Comparison of ENCODE assay signal across 26 cellular contexts in the genomic region with DNA sequence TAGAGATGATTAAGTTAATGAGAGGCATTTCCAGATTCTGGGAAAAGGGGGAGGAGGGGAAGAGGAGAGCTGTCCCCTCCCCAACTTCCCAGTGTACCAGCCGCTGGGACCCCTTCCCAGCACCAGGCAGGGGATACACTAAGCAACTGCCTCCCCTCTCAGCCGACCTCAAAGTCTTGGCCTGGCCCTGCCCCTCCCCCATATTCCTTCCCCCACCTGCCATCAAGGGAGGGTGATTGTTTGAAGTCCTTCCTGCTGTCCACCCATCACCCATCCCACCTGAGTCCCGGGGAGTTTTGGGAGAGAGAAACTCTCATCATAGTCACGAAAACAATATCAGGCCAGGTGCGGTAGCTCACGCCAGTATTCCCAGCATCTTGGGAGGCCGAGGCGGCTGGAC. TPM values are rescaled to one million over a fixed set of nuclear protein-coding genes. Genes with fewer than 3 reads are reported as not detected.
DNase-seq lines count a peak whose midpoint lies in the region; ATAC-seq, FAIRE-seq and TF ChIP-seq lines count a peak whose summit lies in the region.
"Had no signal": no experiment of that assay in that cellular context is flagged by ENCODE, and none has a peak within 500 bp of the region (broad histone marks: within the 10 kb centered on the region; RNA-seq: fewer than 3 reads in every experiment).

No MANE protein-coding gene starts in this region.

- no peaks in the 10 kb centered on the region for H3K9me3 Mint-ChIP-seq in central memory CD8-positive, alpha-beta T cell
- no peaks in the 10 kb centered on the region for H3K9me3 Mint-ChIP-seq in activated T-helper 17 cell treated with anti-CD3 and anti-CD28 coated beads, Interleukin-2, amount 50 U/mL, for 72 hours
- H3K9me3 Mint-ChIP-seq: CD8-positive, alpha-beta T cell had no signal

- no peak overlapping the region for H3K27ac ChIP-seq in kidney (ENCODE audit: low read depth in 2 of 2, low read length in 2 of 2)
- H3K27ac ChIP-seq: 22Rv1, Peyer's patch, SJSA1 had no signal

- no peak overlapping the region for H3K9ac ChIP-seq in kidney (ENCODE audit: low read length in 2 of 2)

- H3K36me3 ChIP-seq in kidney (ENCODE audit: control insufficient read depth in 1 of 2, insufficient read depth in 2 of 2, low read length in 2 of 2), result no peaks in the 10 kb centered on the region
- H3K36me3 ChIP-seq: Peyer's patch, SJSA1 had no signal

- no peak overlapping the region for H3K4me3 ChIP-seq in kidney (ENCODE audit: low read length in 2 of 2)
- H3K4me3 ChIP-seq: Peyer's patch, SJSA1 had no signal

- no peak for FAIRE-seq in kidney (lab: Jason Lieb, UNC)
- FAIRE-seq: GM18507 had no signal

- no peak for TF ChIP-seq CTCF in kidney (IDR thresholded peaks at IDR 0.05; ENCODE audit: borderline replicate concordance, extremely low read depth, insufficient read depth)

- H3K36me3 Mint-ChIP-seq in central memory CD8-positive, alpha-beta T cell (ENCODE audit: insufficient read depth), result no peaks in the 10 kb centered on the region
- H3K36me3 Mint-ChIP-seq in activated T-helper 17 cell treated with anti-CD3 and anti-CD28 coated beads, Interleukin-2, amount 50 U/mL, for 72 hours (ENCODE audit: low read depth), result no peaks in the 10 kb centered on the region
- H3K36me3 Mint-ChIP-seq: CD8-positive, alpha-beta T cell had no signal

- no peak overlapping the region for H3K4me3 Mint-ChIP-seq in central memory CD8-positive, alpha-beta T cell
- H3K4me3 Mint-ChIP-seq in activated T-helper 17 cell treated with anti-CD3 and anti-CD28 coated beads, Interleukin-2, amount 50 U/mL, for 72 hours, result no peak overlapping the region
- H3K4me3 Mint-ChIP-seq: CD8-positive, alpha-beta T cell had no signal

- intact Hi-C loops in kidney (cut with DNase I) (no loop called here), cardiac septum (cut with DNase I) (no loop called here)

- H3K27me3 Mint-ChIP-seq in central memory CD8-positive, alpha-beta T cell, result peaks cover 42% of the 10 kb centered on the region
- H3K27me3 Mint-ChIP-seq in activated T-helper 17 cell treated with anti-CD3 and anti-CD28 coated beads, Interleukin-2, amount 50 U/mL, for 72 hours, result peaks cover 8% of the 10 kb centered on the region

- H3K4me1 Mint-ChIP-seq in central memory CD8-positive, alpha-beta T cell, result no peaks in the 10 kb centered on the region
- no peaks in the 10 kb centered on the region for H3K4me1 Mint-ChIP-seq in activated T-helper 17 cell treated with anti-CD3 and anti-CD28 coated beads, Interleukin-2, amount 50 U/mL, for 72 hours

- H3K9me3 ChIP-seq in kidney (ENCODE audit: control insufficient read depth in 1 of 2, low read length in 2 of 2), result no peaks in the 10 kb centered on the region
- H3K9me3 ChIP-seq: Peyer's patch, SJSA1 had no signal

- DNase-seq in NCI-H82 (lab: John Stamatoyannopoulos, UW), result peak; percentile 22
- DNase-seq in NCI-H82 treated with DMSO at 0.1 percent for 48 hours (lab: John Stamatoyannopoulos, UW; ENCODE audit: unreplicated experiment), result no peak
- no peak for DNase-seq in central memory CD8-positive, alpha-beta T cell (ENCODE audit: low spot score in 2 of 2)
- DNase-seq in kidney, result peak; percentile 27
- DNase-seq in stimulated activated naive CD4-positive, alpha-beta T cell (lab: John Stamatoyannopoulos, UW), result no peak
- no peak for DNase-seq in cardiac septum (ENCODE audit: low spot score)
- DNase-seq: ACHN; C1 segment of cervical spinal cord; Calu3; CD8-positive, alpha-beta T cell; DMS153; GDM1; KBM-7; MM.1S; NCI-H1092; NCI-H1436; NCI-H187 treated with DMSO at 0.1 percent for 48 hours; NCI-H226; NCI-H510A treated with DMSO at 0.1 percent for 48 hours; NCI-H748 treated with DMSO at 0.1 percent for 48 hours; Peyer's patch had no signal

- no peak for ATAC-seq in central memory CD8-positive, alpha-beta T cell (replicated peaks; ENCODE audit: extremely low read depth, poor library complexity, severe bottlenecking)
- no peak for ATAC-seq in activated T-helper 17 cell treated with anti-CD3 and anti-CD28 coated beads, Interleukin-2, amount 50 U/mL, for 72 hours (replicated peaks)
- ATAC-seq in GM19452 (IDR thresholded peaks at IDR 0.05; ENCODE audit: unreplicated experiment), result no peak
- ATAC-seq: CD8-positive, alpha-beta T cell had no signal

- peak overlapping the region; percentile 30 for H3K27ac Mint-ChIP-seq in central memory CD8-positive, alpha-beta T cell (ENCODE audit: low read depth)
- no peak overlapping the region for H3K27ac Mint-ChIP-seq in activated T-helper 17 cell treated with anti-CD3 and anti-CD28 coated beads, Interleukin-2, amount 50 U/mL, for 72 hours
- H3K27ac Mint-ChIP-seq: CD8-positive, alpha-beta T cell had no signal

- H3K4me1 ChIP-seq in kidney (ENCODE audit: control insufficient read depth in 1 of 2, insufficient read depth in 1 of 2, low read depth in 1 of 2, low read length in 2 of 2), result no peaks in the 10 kb centered on the region
- H3K4me1 ChIP-seq: Peyer's patch, SJSA1 had no signal

RNA-seq across cellular contexts. Expression of gene MEIS3, which starts 20.1 kb away (rescaled TPM):
- total RNA-seq in kidney (7.6 TPM), cardiac septum (3.7 TPM)
- polyA plus RNA-seq in kidney (ENCODE audit: insufficient read depth, low read depth, low replicate concordance), result 3.8 TPM
- total RNA-seq in activated T-helper 17 cell treated with anti-CD3 and anti-CD28 coated beads, Interleukin-2, amount 50 U/mL, for 72 hours, result under 1 TPM in 1 of 2 donors, not detected in 1; 0.39 TPM
- total RNA-seq: CD8-positive, alpha-beta T cell had no signal

RNA-seq across cellular contexts. Expression of gene DHX34, which starts 50.1 kb away (rescaled TPM):
- 13.6 TPM for total RNA-seq in kidney
- 7.2 TPM for polyA plus RNA-seq in kidney (ENCODE audit: insufficient read depth, low read depth, low replicate concordance)
- 8.5 TPM for total RNA-seq in cardiac septum
- total RNA-seq in activated T-helper 17 cell treated with anti-CD3 and anti-CD28 coated beads, Interleukin-2, amount 50 U/mL, for 72 hours, result 10 to 100 TPM; 16.2 to 19.4 TPM

Comparison
In these comparisons a context has a peak if more than half of its experiments do, and no peak if none do; other contexts are left out.
1. DNase-seq: peak in NCI-H82 (single experiment) and kidney (single experiment); none in NCI-H82 treated with DMSO at 0.1 percent for 48 hours (single experiment), central memory CD8-positive, alpha-beta T cell (0 of 2), stimulated activated naive CD4-positive, alpha-beta T cell (0 of 6) and cardiac septum (single experiment).